In genomic region chr10:56279270-56279669, GRCh38 we compare ENCODE assay signal across 21 cellular contexts.
DNase-seq lines count a peak whose midpoint lies in the region; ATAC-seq, FAIRE-seq and TF ChIP-seq lines count a peak whose summit lies in the region.
"Had no signal": no experiment of that assay in that cellular context is flagged by ENCODE, and none has a peak within 500 bp of the region (broad histone marks: within the 10 kb centered on the region; RNA-seq: fewer than 3 reads in every experiment).

No MANE protein-coding gene starts in this region.

- no peaks in the 10 kb centered on the region for H3K79me1 ChIP-seq in IMR-90 (ENCODE audit: low read depth in 1 of 2, low read length in 2 of 2)

- no peaks in the 10 kb centered on the region for H3F3A ChIP-seq in SK-N-SH (replicated peaks; ENCODE audit: insufficient read depth)

- ATAC-seq in IMR-90 (ENCODE audit: low read depth) (no peak), K562 (no peak)
- ATAC-seq: CD8-positive, alpha-beta T cell had no signal

- no peak overlapping the region for H2BK120ac ChIP-seq in IMR-90 (ENCODE audit: low read depth, low read length)

- CTCF ChIA-PET in IMR-90 (lab: Yijun Ruan, JAX) (no interaction called here), K562 (lab: Yijun Ruan, JAX; ENCODE audit: low intra/inter-chr PET ratio) (no interaction called here), SK-N-SH (lab: Yijun Ruan, JAX) (no interaction called here)

- H2AK9ac ChIP-seq in IMR-90 (replicated peaks; ENCODE audit: low read depth, low read length, poor library complexity) = no peak overlapping the region

- H4K8ac ChIP-seq in IMR-90 (ENCODE audit: low read depth in 2 of 2, low read length in 2 of 2) = no peak overlapping the region

- BruUV-seq in IMR-90 (replicated peaks; lab: Mats Ljungman, UMichigan) (no TSS peak), K562 (replicated peaks; lab: Mats Ljungman, UMichigan) (no TSS peak)

- dilution Hi-C loops in IMR-90 (cut with HindIII; ENCODE audit: low sequenced_read_pairs, unreplicated experiment) = no loop called here

- no peak overlapping the region for H4K91ac ChIP-seq in IMR-90 (ENCODE audit: insufficient read depth, low read depth, low read length)

- H3K56ac ChIP-seq in IMR-90 (ENCODE audit: extremely low read depth, insufficient read depth, low read length) = no peak overlapping the region

- H4K5ac ChIP-seq in IMR-90 (ENCODE audit: low read depth, low read length) = no peak overlapping the region

- no peak for FAIRE-seq in K562 (lab: Jason Lieb, UNC)
- peak; percentile 13 for FAIRE-seq in frontal cortex (lab: Jason Lieb, UNC)
- FAIRE-seq: A204.1, D721Med, G401.6, GM12891, GM19239 had no signal

- POLR2A ChIA-PET in IMR-90 (lab: Charles Lee; ENCODE audit: unreplicated experiment) = no interaction called here
- POLR2A ChIA-PET in K562 (lab: Yijun Ruan, JAX) = no interaction called here
- POLR2A ChIA-PET in SK-N-SH (lab: Yijun Ruan, JAX) = no interaction called here

- no peaks in the 10 kb centered on the region for H3K79me2 ChIP-seq in K562 (ENCODE audit: control insufficient read depth, insufficient read depth, low read length)
- no peaks in the 10 kb centered on the region for H3K79me2 ChIP-seq in SK-N-SH (ENCODE audit: insufficient read depth)

- H3K9me2 ChIP-seq in SK-N-SH = no peaks in the 10 kb centered on the region

- TF ChIP-seq CTCF in IMR-90 (conservative IDR thresholded peaks at IDR 0.05; ENCODE audit: low read depth, low read length) (no peak), K562 (IDR thresholded peaks at IDR 0.05 in 2 of 3, conservative IDR thresholded peaks at IDR 0.05 in 1 of 3; ENCODE audit: insufficient read depth in 2 of 3, low read depth in 1 of 3, low read length in 3 of 3) (no peak), endodermal cell (conservative IDR thresholded peaks at IDR 0.05) (no peak), SK-N-SH (IDR thresholded peaks at IDR 0.05) (no peak)

- no peak overlapping the region for H3K27ac ChIP-seq in IMR-90 (ENCODE audit: insufficient read depth, low read length)
- no peak overlapping the region for H3K27ac ChIP-seq in K562 (ENCODE audit: extremely low read depth, low read depth, low read length)
- H3K27ac ChIP-seq in endodermal cell (ENCODE audit: low read depth, low read length) = no peak overlapping the region
- H3K27ac ChIP-seq in SK-N-SH (ENCODE audit: low read depth in 2 of 2, low read length in 1 of 2) = no peak overlapping the region
- H3K27ac ChIP-seq: BLaER1 treated with 17β-estradiol and CSF1 and Interleukin-3, amounts not matched to agents 10 nM and 100 nM; C4-2B had no signal

- H2AFZ ChIP-seq in IMR-90 (replicated peaks; ENCODE audit: low read length, poor library complexity) (no peak overlapping the region), K562 (ENCODE audit: low read depth, low read length) (no peak overlapping the region), SK-N-SH (ENCODE audit: low read depth) (no peak overlapping the region)

- no peak overlapping the region for H2AK5ac ChIP-seq in IMR-90 (ENCODE audit: low read depth, low read length)

- no peak overlapping the region for H2BK20ac ChIP-seq in IMR-90 (ENCODE audit: low read depth, low read length)

- intact Hi-C loops in IMR-90 (cut with micrococcal nuclease) = no loop called here
- intact Hi-C loops in K562 (cut with micrococcal nuclease) = no loop called here

- peaks cover 3% of the 10 kb centered on the region for H3K27me3 Mint-ChIP-seq in endodermal cell (ENCODE audit: insufficient read depth)
- H3K27me3 Mint-ChIP-seq: B cell; CD4-positive, alpha-beta T cell had no signal

- H4K20me1 ChIP-seq in IMR-90 (ENCODE audit: insufficient read depth, low read length) = no peaks in the 10 kb centered on the region
- no peaks in the 10 kb centered on the region for H4K20me1 ChIP-seq in K562 (replicated peaks; ENCODE audit: control insufficient read depth, insufficient read depth, low read length)
- no peaks in the 10 kb centered on the region for H4K20me1 ChIP-seq in SK-N-SH (ENCODE audit: insufficient read depth)
- H4K20me1 ChIP-seq: BLaER1 treated with 17β-estradiol and CSF1 and Interleukin-3, amounts not matched to agents 10 nM and 100 nM had no signal

- in situ Hi-C loops in IMR-90 (cut with MboI; ENCODE audit: low sequenced_read_pairs) (no loop called here), K562 (cut with MboI) (no loop called here)

- H3K9me3 ChIP-seq in IMR-90 (ENCODE audit: control insufficient read depth, insufficient read depth, low read length) (no peaks in the 10 kb centered on the region), K562 (replicated peaks; ENCODE audit: control insufficient read depth, insufficient read depth, low read depth, low read length) (no peaks in the 10 kb centered on the region), endodermal cell (ENCODE audit: control insufficient read depth, low read length) (no peaks in the 10 kb centered on the region), SK-N-SH (no peaks in the 10 kb centered on the region)
- H3K9me3 ChIP-seq: BLaER1 treated with 17β-estradiol and CSF1 and Interleukin-3, amounts not matched to agents 10 nM and 100 nM; Caco-2 had no signal

- H3K4ac ChIP-seq in IMR-90 (ENCODE audit: low read depth, low read length) = no peak overlapping the region

- DNase-seq in IMR-90 (no peak), K562 (ENCODE audit: extremely low read depth in 1 of 4, low spot score in 3 of 4) (no peak), frontal cortex (ENCODE audit: low spot score in 2 of 2) (no peak), endodermal cell (no peak), SK-N-SH (no peak)
- DNase-seq: 8988T; ACHN; Caco-2; Calu3; CD4-positive, alpha-beta T cell; CD8-positive, alpha-beta T cell; DMS79 treated with DMSO at 0.1 percent for 48 hours; GF-D8 had no signal

- TF ChIP-seq POLR2A in IMR-90 (IDR thresholded peaks at IDR 0.05; ENCODE audit: low read depth, low read length) (no peak), K562 (conservative IDR thresholded peaks at IDR 0.05) (no peak)

- no peaks in the 10 kb centered on the region for H3K36me3 ChIP-seq in IMR-90 (ENCODE audit: control insufficient read depth, insufficient read depth, low read length)
- H3K36me3 ChIP-seq in K562 (ENCODE audit: control insufficient read depth, insufficient read depth, low read length) = no peaks in the 10 kb centered on the region
- no peaks in the 10 kb centered on the region for H3K36me3 ChIP-seq in endodermal cell (ENCODE audit: control insufficient read depth, insufficient read depth, low read length)
- H3K36me3 ChIP-seq in SK-N-SH (replicated peaks in 1 of 2; ENCODE audit: control insufficient read depth in 1 of 2, insufficient read depth in 2 of 2, low read length in 1 of 2) = no peaks in the 10 kb centered on the region
- H3K36me3 ChIP-seq: BLaER1 treated with 17β-estradiol and CSF1 and Interleukin-3, amounts not matched to agents 10 nM and 100 nM had no signal

- H3K23ac ChIP-seq in IMR-90 (ENCODE audit: low read depth, low read length) = no peak overlapping the region

- peaks cover 4% of the 10 kb centered on the region for H3K4me1 Mint-ChIP-seq in endodermal cell
- H3K4me1 Mint-ChIP-seq: B cell had no signal

- H2BK5ac ChIP-seq in IMR-90 (ENCODE audit: low read depth, low read length, poor library complexity, severe bottlenecking) = no peak overlapping the region

- no peaks in the 10 kb centered on the region for H3K4me1 ChIP-seq in IMR-90 (ENCODE audit: control insufficient read depth, insufficient read depth, low read length)
- no peaks in the 10 kb centered on the region for H3K4me1 ChIP-seq in K562 (replicated peaks in 1 of 2; ENCODE audit: control insufficient read depth in 2 of 2, insufficient read depth in 2 of 2, low read length in 2 of 2)
- peaks cover 4% of the 10 kb centered on the region for H3K4me1 ChIP-seq in endodermal cell (ENCODE audit: control insufficient read depth, insufficient read depth, low read length)
- H3K4me1 ChIP-seq in SK-N-SH (ENCODE audit: control insufficient read depth in 1 of 2, insufficient read depth in 2 of 2, low read depth in 1 of 2, low read length in 1 of 2) = no peaks in the 10 kb centered on the region
- H3K4me1 ChIP-seq: BLaER1 treated with 17β-estradiol and CSF1 and Interleukin-3, amounts not matched to agents 10 nM and 100 nM; Caco-2 had no signal

- no peak overlapping the region for H2BK15ac ChIP-seq in IMR-90 (ENCODE audit: low read depth, low read length)

- TF ChIP-seq RAD21 in IMR-90 (IDR thresholded peaks at IDR 0.05; ENCODE audit: low read length) (no peak), K562 (CRISPR knock-in tag; conservative IDR thresholded peaks at IDR 0.05 in 1 of 2, IDR thresholded peaks at IDR 0.05 in 1 of 2) (no peak), SK-N-SH (IDR thresholded peaks at IDR 0.05; ENCODE audit: low read length) (no peak)

- no peak overlapping the region for H3K4me3 Mint-ChIP-seq in endodermal cell
- H3K4me3 Mint-ChIP-seq: B cell; CD4-positive, alpha-beta T cell; CD8-positive, alpha-beta T cell had no signal

- H3K27me3 ChIP-seq in IMR-90 (ENCODE audit: control insufficient read depth, insufficient read depth, low read length) = no peaks in the 10 kb centered on the region
- no peaks in the 10 kb centered on the region for H3K27me3 ChIP-seq in K562 (ENCODE audit: control insufficient read depth in 2 of 2, insufficient read depth in 2 of 2, low read length in 2 of 2)
- H3K27me3 ChIP-seq in endodermal cell (ENCODE audit: control insufficient read depth, insufficient read depth, low read length, poor library complexity, severe bottlenecking) = no peaks in the 10 kb centered on the region
- no peaks in the 10 kb centered on the region for H3K27me3 ChIP-seq in SK-N-SH (ENCODE audit: insufficient read depth)
- H3K27me3 ChIP-seq: BLaER1 treated with 17β-estradiol and CSF1 and Interleukin-3, amounts not matched to agents 10 nM and 100 nM had no signal

- H3K4me2 ChIP-seq in IMR-90 (ENCODE audit: low read depth, low read length) (no peak overlapping the region), K562 (ENCODE audit: insufficient read depth, low read length) (no peak overlapping the region), SK-N-SH (no peak overlapping the region)
- H3K4me2 ChIP-seq: BLaER1 treated with 17β-estradiol and CSF1 and Interleukin-3, amounts not matched to agents 10 nM and 100 nM had no signal

- H3K27ac Mint-ChIP-seq in endodermal cell = no peak overlapping the region
- H3K27ac Mint-ChIP-seq: B cell; CD4-positive, alpha-beta T cell; CD8-positive, alpha-beta T cell had no signal

- H3K18ac ChIP-seq in IMR-90 (ENCODE audit: low read depth, low read length) = no peak overlapping the region

- no peaks in the 10 kb centered on the region for H3K9me3 Mint-ChIP-seq in endodermal cell
- H3K9me3 Mint-ChIP-seq: CD4-positive, alpha-beta T cell had no signal

- no peaks in the 10 kb centered on the region for H3K36me3 Mint-ChIP-seq in endodermal cell (ENCODE audit: low read depth)
- H3K36me3 Mint-ChIP-seq: CD8-positive, alpha-beta T cell had no signal

- H3K9ac ChIP-seq in IMR-90 (ENCODE audit: low read depth, low read length) (no peak overlapping the region), K562 (ENCODE audit: insufficient read depth in 1 of 2, low read depth in 2 of 2, low read length in 2 of 2) (no peak overlapping the region), endodermal cell (ENCODE audit: extremely low read depth, low read length, poor library complexity, severe bottlenecking) (no peak overlapping the region), SK-N-SH (no peak overlapping the region)
- H3K9ac ChIP-seq: BLaER1 treated with 17β-estradiol and CSF1 and Interleukin-3, amounts not matched to agents 10 nM and 100 nM had no signal

- no peaks in the 10 kb centered on the region for H3K9me1 ChIP-seq in IMR-90 (ENCODE audit: insufficient read depth, low read length)
- H3K9me1 ChIP-seq in K562 (ENCODE audit: control insufficient read depth, insufficient read depth, low read length) = no peaks in the 10 kb centered on the region

- H3K14ac ChIP-seq in IMR-90 (replicated peaks; ENCODE audit: low read depth, low read length) = no peak overlapping the region

- H3K4me3 ChIP-seq in IMR-90 (ENCODE audit: insufficient read depth, low read depth, low read length) = no peak overlapping the region
- H3K4me3 ChIP-seq in K562 = no peak overlapping the region
- H3K4me3 ChIP-seq in endodermal cell (ENCODE audit: low read length) = no peak overlapping the region
- no peak overlapping the region for H3K4me3 ChIP-seq in SK-N-SH (ENCODE audit: low read depth in 2 of 2, low read length in 1 of 2)
- H3K4me3 ChIP-seq: BLaER1 treated with 17β-estradiol and CSF1 and Interleukin-3, amounts not matched to agents 10 nM and 100 nM had no signal

- no peak for TF ChIP-seq EP300 in K562 (IDR thresholded peaks at IDR 0.05; ENCODE audit: low read length)
- TF ChIP-seq EP300 in SK-N-SH (IDR thresholded peaks at IDR 0.05; ENCODE audit: borderline replicate concordance in 1 of 2, low read depth in 1 of 2, low read length in 1 of 2) = no peak
